13 cellular contexts compared by ENCODE assay signal in genomic region chr12:31301311-31301710, GRCh38.
"Had no signal": no experiment of that assay in that cellular context is flagged by ENCODE, and none has a peak within 500 bp of the region (broad histone marks: within the 10 kb centered on the region; RNA-seq: fewer than 3 reads in every experiment).

No MANE protein-coding gene starts in this region.

- H3K4me1 ChIP-seq: colonic mucosa had no signal

- H3K27ac ChIP-seq: colonic mucosa, parathyroid adenoma had no signal

- H3K27ac Mint-ChIP-seq: activated naive CD8-positive, alpha-beta T cell treated with anti-CD3 and anti-CD28 coated beads, Interleukin-2, amount 50 U/mL, for 24 hours; activated T-helper 1 cell treated with anti-CD3 and anti-CD28 coated beads, Interleukin-12 subunit alpha, Interleukin-12 subunit beta, Interleukin-2, Interleukin-4 antibody, amounts not matched to agents 30 ng/mL and 10 ng/mL and 1 ng/mL, durations not matched to agents 14 hours and 24 hours and 36 hours had no signal

- H3K27me3 ChIP-seq: colonic mucosa had no signal

- H2AFZ ChIP-seq: parathyroid adenoma had no signal

- H3K4me3 ChIP-seq: colonic mucosa had no signal

- H3K9me3 ChIP-seq: colonic mucosa had no signal

- H3K9ac ChIP-seq: parathyroid adenoma had no signal

- H3K4me3 Mint-ChIP-seq: activated CD8-positive, alpha-beta memory T cell treated with anti-CD3 and anti-CD28 coated beads, Interleukin-2, amount 10 ng/mL, durations not matched to agents 7 days and 5 days; activated naive CD8-positive, alpha-beta T cell treated with anti-CD3 and anti-CD28 coated beads, Interleukin-2, amount 50 U/mL, for 24 hours; activated T-helper 1 cell treated with anti-CD3 and anti-CD28 coated beads, Interleukin-12 subunit alpha, Interleukin-12 subunit beta, Interleukin-2, Interleukin-4 antibody, amounts not matched to agents 30 ng/mL and 10 ng/mL and 1 ng/mL, durations not matched to agents 14 hours and 24 hours and 36 hours had no signal

- H3K9me3 Mint-ChIP-seq: activated naive CD8-positive, alpha-beta T cell treated with anti-CD3 and anti-CD28 coated beads, Interleukin-2, amount 50 U/mL, for 24 hours; activated T-helper 1 cell treated with anti-CD3 and anti-CD28 coated beads, Interleukin-12 subunit alpha, Interleukin-12 subunit beta, Interleukin-2, Interleukin-4 antibody, amounts not matched to agents 30 ng/mL and 10 ng/mL and 1 ng/mL, durations not matched to agents 14 hours and 24 hours and 36 hours had no signal

- H3K27me3 Mint-ChIP-seq: activated CD8-positive, alpha-beta memory T cell treated with anti-CD3 and anti-CD28 coated beads, Interleukin-2, amount 10 ng/mL, durations not matched to agents 7 days and 5 days; activated naive CD8-positive, alpha-beta T cell treated with anti-CD3 and anti-CD28 coated beads, Interleukin-2, amount 50 U/mL, for 24 hours had no signal

- H3K36me3 ChIP-seq: colonic mucosa had no signal

- FAIRE-seq: astrocyte, small intestine, urothelium cell line had no signal

- DNase-seq: activated CD4-positive, alpha-beta T cell treated with anti-CD3 and anti-CD28 coated beads, Interleukin-2, amount 50 U/mL, for 4 hours; activated CD8-positive, alpha-beta memory T cell treated with anti-CD3 and anti-CD28 coated beads, Interleukin-2, amount 10 ng/mL, durations not matched to agents 7 days and 5 days; activated naive CD4-positive, alpha-beta T cell treated with Interleukin-2 at 50 U/mL for 16 hours; activated naive CD8-positive, alpha-beta T cell treated with anti-CD3 and anti-CD28 coated beads, Interleukin-2, amount 50 U/mL, for 24 hours; colonic mucosa; effector CD8-positive, alpha-beta T cell; small intestine; T-helper 2 cell had no signal

- ATAC-seq: activated CD4-positive, CD25-positive, alpha-beta regulatory T cell treated with anti-CD3 and anti-CD28 coated beads, Interleukin-2, amount 50 U/mL, for 24 hours; activated CD8-positive, alpha-beta memory T cell treated with anti-CD3 and anti-CD28 coated beads, Interleukin-2, amount 10 ng/mL, durations not matched to agents 7 days and 5 days; activated naive CD8-positive, alpha-beta T cell treated with anti-CD3 and anti-CD28 coated beads, Interleukin-2, amount 50 U/mL, for 24 hours had no signal
